Comparison of ENCODE assay signal across 1 cellular context in the genomic region with DNA sequence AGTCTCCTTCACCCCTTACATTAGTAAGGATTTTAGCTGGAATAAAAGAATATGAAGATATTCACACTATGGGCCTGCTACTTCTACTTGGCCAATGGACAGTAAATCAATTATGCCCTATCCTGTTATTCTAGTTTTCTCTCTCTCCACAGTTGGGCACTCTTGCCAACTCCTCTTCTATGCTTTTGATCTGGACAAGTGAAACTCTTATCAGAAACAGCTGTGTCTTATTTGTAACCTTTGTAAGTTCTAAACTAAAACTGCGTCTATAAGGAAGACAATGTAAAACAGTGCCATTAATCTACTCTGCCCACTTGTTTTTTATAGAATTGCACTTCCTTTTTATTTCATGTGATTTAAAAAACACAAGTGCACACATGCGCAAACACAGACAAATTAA.
TF ChIP-seq lines count a peak whose summit lies in the region.

No MANE protein-coding gene starts in this region.

TF ChIP-seq in SK-N-SH treated with all-trans-retinoic acid at 6 μM for 48 hours, 23 proteins besides CTCF, POLR2A, EP300 and RAD21 (continued from another document):
- TF ChIP-seq, protein P1, sequence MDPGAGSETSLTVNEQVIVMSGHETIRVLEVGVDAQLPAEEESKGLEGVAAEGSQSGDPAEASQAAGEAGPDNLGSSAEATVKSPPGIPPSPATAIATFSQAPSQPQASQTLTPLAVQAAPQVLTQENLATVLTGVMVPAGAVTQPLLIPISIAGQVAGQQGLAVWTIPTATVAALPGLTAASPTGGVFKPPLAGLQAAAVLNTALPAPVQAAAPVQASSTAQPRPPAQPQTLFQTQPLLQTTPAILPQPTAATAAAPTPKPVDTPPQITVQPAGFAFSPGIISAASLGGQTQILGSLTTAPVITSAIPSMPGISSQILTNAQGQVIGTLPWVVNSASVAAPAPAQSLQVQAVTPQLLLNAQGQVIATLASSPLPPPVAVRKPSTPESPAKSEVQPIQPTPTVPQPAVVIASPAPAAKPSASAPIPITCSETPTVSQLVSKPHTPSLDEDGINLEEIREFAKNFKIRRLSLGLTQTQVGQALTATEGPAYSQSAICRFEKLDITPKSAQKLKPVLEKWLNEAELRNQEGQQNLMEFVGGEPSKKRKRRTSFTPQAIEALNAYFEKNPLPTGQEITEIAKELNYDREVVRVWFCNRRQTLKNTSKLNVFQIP (CRISPR knock-in tag; IDR thresholded peaks at IDR 0.05; ENCODE audit: borderline replicate concordance, low read depth): no peak
- TF ChIP-seq, protein P2, sequence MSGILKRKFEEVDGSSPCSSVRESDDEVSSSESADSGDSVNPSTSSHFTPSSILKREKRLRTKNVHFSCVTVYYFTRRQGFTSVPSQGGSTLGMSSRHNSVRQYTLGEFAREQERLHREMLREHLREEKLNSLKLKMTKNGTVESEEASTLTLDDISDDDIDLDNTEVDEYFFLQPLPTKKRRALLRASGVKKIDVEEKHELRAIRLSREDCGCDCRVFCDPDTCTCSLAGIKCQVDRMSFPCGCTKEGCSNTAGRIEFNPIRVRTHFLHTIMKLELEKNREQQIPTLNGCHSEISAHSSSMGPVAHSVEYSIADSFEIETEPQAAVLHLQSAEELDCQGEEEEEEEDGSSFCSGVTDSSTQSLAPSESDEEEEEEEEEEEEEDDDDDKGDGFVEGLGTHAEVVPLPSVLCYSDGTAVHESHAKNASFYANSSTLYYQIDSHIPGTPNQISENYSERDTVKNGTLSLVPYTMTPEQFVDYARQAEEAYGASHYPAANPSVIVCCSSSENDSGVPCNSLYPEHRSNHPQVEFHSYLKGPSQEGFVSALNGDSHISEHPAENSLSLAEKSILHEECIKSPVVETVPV (CRISPR knock-in tag; IDR thresholded peaks at IDR 0.05): no peak
- TF ChIP-seq ZNF8 (CRISPR knock-in tag; IDR thresholded peaks at IDR 0.05): no peak
- no peak for TF ChIP-seq ARNTL (CRISPR knock-in tag; IDR thresholded peaks at IDR 0.05; ENCODE audit: borderline replicate concordance, low read depth)
- no peak for TF ChIP-seq SNAI2 (CRISPR knock-in tag; IDR thresholded peaks at IDR 0.05)
